6 cellular contexts compared by ENCODE assay signal in genomic region chr3:179995406-179995805, GRCh38. TPM values are rescaled to one million over a fixed set of nuclear protein-coding genes. Genes with fewer than 3 reads are reported as not detected.
"Had no signal": no experiment of that assay in that cellular context is flagged by ENCODE, and none has a peak within 500 bp of the region (broad histone marks: within the 10 kb centered on the region; RNA-seq: fewer than 3 reads in every experiment).

No MANE protein-coding gene starts in this region.

- H3K4me2 ChIP-seq: GM23338 had no signal

- H2AFZ ChIP-seq: GM23338 had no signal

- DNase-seq: H9, HCEC 1CT, IMR-90 had no signal

- H3K4me3 ChIP-seq: GM23338, K562 had no signal

- ATAC-seq: GM23338, K562 had no signal

RNA-seq across cellular contexts. Expression of gene PEX5L, which starts 41.3 kb away (rescaled TPM):
- total RNA-seq: HT-29, IMR-90, K562 had no signal
